In the genomic region with DNA sequence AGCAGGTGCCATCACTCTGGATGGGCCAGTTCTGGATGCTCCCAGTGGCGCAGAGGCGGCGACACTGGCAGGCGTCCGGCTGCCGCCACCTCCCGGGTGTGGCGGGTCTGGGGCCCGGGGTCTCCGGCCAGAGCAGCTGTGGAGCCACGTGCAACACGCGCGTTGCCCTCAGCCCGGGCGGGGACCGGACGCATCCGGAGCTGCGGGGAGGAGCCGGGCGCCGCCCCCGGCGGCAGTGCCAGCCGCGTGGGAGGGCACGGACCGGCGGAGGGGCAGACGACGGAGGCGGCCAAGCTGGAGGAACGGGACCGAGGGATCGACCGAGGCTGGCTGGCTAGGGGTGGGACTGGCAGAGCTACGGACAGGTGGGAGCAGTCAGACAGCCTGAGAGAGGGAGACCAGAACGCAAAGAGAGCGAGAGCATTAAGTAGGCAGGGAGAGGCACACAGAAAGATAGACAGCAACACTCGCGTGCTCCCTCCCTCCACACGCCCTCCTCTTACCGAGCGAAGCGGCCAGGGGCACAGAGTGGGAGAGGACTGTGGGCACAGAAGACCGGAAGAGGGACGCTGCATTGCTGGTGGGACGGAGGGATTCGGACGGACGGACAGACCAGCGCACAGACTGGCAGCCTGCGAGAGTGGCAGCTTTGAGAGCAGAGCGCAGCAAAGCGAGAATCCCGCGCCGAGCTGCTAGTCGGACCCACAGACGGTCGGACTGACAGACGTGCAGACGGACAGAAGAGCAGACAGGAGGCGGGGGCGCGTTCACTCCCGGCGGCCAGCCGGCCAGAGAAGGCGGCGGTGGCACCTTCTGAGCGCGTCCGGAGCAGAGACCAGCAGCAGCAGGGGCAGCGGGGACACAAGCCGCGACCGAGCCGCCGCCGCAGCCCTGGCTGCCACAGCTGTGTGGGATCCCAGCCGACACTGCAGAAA, we compare ENCODE assay signal across 8 cellular contexts. TPM values are rescaled to one million over a fixed set of nuclear protein-coding genes. Genes with fewer than 3 reads are reported as not detected.
DNase-seq lines count a peak whose midpoint lies in the region; ATAC-seq, FAIRE-seq and TF ChIP-seq lines count a peak whose summit lies in the region.

A gene (plus strand): TSS at position 275 of the 935 bp plus-strand sequence. CDS start 42,227 bp downstream, outside the sequence.

- H3K27ac ChIP-seq in MM.1S (ENCODE audit: low read length) (no peak within 1 kb of the TSS), mammary epithelial cell (ENCODE audit: insufficient read depth, low read depth, low read length) (no peak within 1 kb of the TSS), kidney (ENCODE audit: low read depth in 2 of 2, low read length in 2 of 2) (no peak within 1 kb of the TSS), adrenal gland (no peak within 1 kb of the TSS)

- H4K20me1 ChIP-seq in MM.1S (ENCODE audit: insufficient read depth, low read length) (no peaks in the 10 kb centered on the region), mammary epithelial cell (ENCODE audit: insufficient read depth, low read length) (no peaks in the 10 kb centered on the region)

- no peaks in the 10 kb centered on the region for H3K36me3 ChIP-seq in MM.1S (replicated peaks; ENCODE audit: insufficient read depth, low read length)
- H3K36me3 ChIP-seq in mammary epithelial cell (ENCODE audit: insufficient read depth, low read length) = no peaks in the 10 kb centered on the region
- H3K36me3 ChIP-seq in kidney (ENCODE audit: control insufficient read depth in 1 of 2, insufficient read depth in 2 of 2, low read length in 2 of 2) = no peaks in the 10 kb centered on the region
- no peaks in the 10 kb centered on the region for H3K36me3 ChIP-seq in adrenal gland (replicated peaks in 1 of 2)

- ATAC-seq in stimulated activated naive CD8-positive, alpha-beta T cell treated with anti-CD3 and anti-CD28 coated beads, Interleukin-15, Interleukin-2, amounts not matched to agents 100 U/mL and 50 U/mL, for 24 hours = peak; percentile 49

- no peaks in the 10 kb centered on the region for H3K79me2 ChIP-seq in MM.1S (ENCODE audit: low read length)
- no peaks in the 10 kb centered on the region for H3K79me2 ChIP-seq in mammary epithelial cell (ENCODE audit: insufficient read depth, low read length)

- FAIRE-seq in kidney (lab: Jason Lieb, UNC) = no peak

- TF ChIP-seq CTCF in MM.1S (IDR thresholded peaks at IDR 0.05; ENCODE audit: low read length) = no peak
- TF ChIP-seq CTCF in mammary epithelial cell (conservative IDR thresholded peaks at IDR 0.05 in 1 of 2, IDR thresholded peaks at IDR 0.05 in 1 of 2; ENCODE audit: extremely low read depth in 1 of 2, insufficient read depth in 1 of 2, low read depth in 1 of 2, low read length in 2 of 2) = no peak
- TF ChIP-seq CTCF in kidney (IDR thresholded peaks at IDR 0.05; ENCODE audit: borderline replicate concordance, extremely low read depth, insufficient read depth) = no peak
- no peak for TF ChIP-seq CTCF in adrenal gland (IDR thresholded peaks at IDR 0.05)

- DNase-seq in NOMO-1 (lab: John Stamatoyannopoulos, UW; ENCODE audit: unreplicated experiment in 2 of 2) (peak; percentile 17 to 32), NOMO-1 treated with dmso at 0.1 percent for 144 hours (lab: John Stamatoyannopoulos, UW; ENCODE audit: unreplicated experiment) (no peak), MM.1S (peak; percentile 17), mammary epithelial cell (no peak), kidney (peak; percentile 74), HK-2 (ENCODE audit: unreplicated experiment) (no peak), adrenal gland (no peak)
- peak; percentile 20 for DNase-seq in stimulated activated naive CD8-positive, alpha-beta T cell treated with anti-CD3 and anti-CD28 coated beads, Interleukin-15, Interleukin-2, amounts not matched to agents 100 U/mL and 50 U/mL, for 24 hours

- peak within 1 kb of the TSS; percentile 42 for H2AFZ ChIP-seq in MM.1S (ENCODE audit: low read length)
- H2AFZ ChIP-seq in mammary epithelial cell (ENCODE audit: low read depth, low read length) = peak within 1 kb of the TSS; percentile 76

- H3K4me2 ChIP-seq in MM.1S (ENCODE audit: low read depth, low read length) (peak within 1 kb of the TSS; percentile 60), mammary epithelial cell (ENCODE audit: insufficient read depth, low read depth, low read length) (peak within 1 kb of the TSS; percentile 86)

- TF ChIP-seq POLR2A in adrenal gland (IDR thresholded peaks at IDR 0.05) = no peak

- no peaks in the 10 kb centered on the region for H3K9me2 ChIP-seq in MM.1S (replicated peaks; ENCODE audit: insufficient read depth, low read length)

- no peaks in the 10 kb centered on the region for H3F3A ChIP-seq in MM.1S (ENCODE audit: insufficient read depth, low read length)

- BruUV-seq in mammary epithelial cell (replicated peaks; lab: Mats Ljungman, UMichigan) = no TSS peak

- H3K9me3 ChIP-seq in MM.1S (replicated peaks; ENCODE audit: insufficient read depth, low read length) (no peaks in the 10 kb centered on the region), mammary epithelial cell (replicated peaks; ENCODE audit: insufficient read depth, low read length) (no peaks in the 10 kb centered on the region), kidney (ENCODE audit: control insufficient read depth in 1 of 2, low read length in 2 of 2) (no peaks in the 10 kb centered on the region), adrenal gland (replicated peaks in 1 of 3) (no peaks in the 10 kb centered on the region)

- 13% methylated on average over 11 of the region's 83 CpGs for WGBS in mammary epithelial cell (ENCODE audit: low coverage, missing lambda C conversion rate)
- 1 to 4% (median 2%) methylated on average over 30 to 83 of the region's 83 CpGs for WGBS in adrenal gland, 4 donors

- H3K27me3 ChIP-seq in MM.1S (replicated peaks; ENCODE audit: insufficient read depth, low read length) (no peaks in the 10 kb centered on the region), mammary epithelial cell (ENCODE audit: insufficient read depth, low read length) (peaks cover 20% of the 10 kb centered on the region), adrenal gland (peaks cover 24% of the 10 kb centered on the region)

- no peaks in the 10 kb centered on the region for H3K4me1 ChIP-seq in MM.1S (ENCODE audit: low read length)
- peaks cover 9% of the 10 kb centered on the region for H3K4me1 ChIP-seq in mammary epithelial cell (ENCODE audit: insufficient read depth, low read length)
- peaks cover 3 to 5% of the 10 kb centered on the region in 2 donors for H3K4me1 ChIP-seq in kidney (ENCODE audit: control insufficient read depth in 1 of 2, insufficient read depth in 1 of 2, low read depth in 1 of 2, low read length in 2 of 2)
- peaks cover 0 to 6% of the 10 kb centered on the region in 2 donors for H3K4me1 ChIP-seq in adrenal gland (replicated peaks in 1 of 2)

- in situ Hi-C loops in mammary epithelial cell (cut with MboI; ENCODE audit: low sequenced_read_pairs in 2 of 2) = no loop called here

- intact Hi-C loops in mammary epithelial cell (cut with micrococcal nuclease) (no loop called here), kidney (cut with DNase I) (no loop called here), adrenal gland (cut with DNase I) (no loop called here)

- H3K4me3 ChIP-seq in MM.1S (ENCODE audit: low read length) (peak within 1 kb of the TSS; percentile 38; the same call in 1 of the 2 replicates), mammary epithelial cell (replicated peaks in 1 of 3; ENCODE audit: insufficient read depth in 1 of 3, low read depth in 2 of 3, low read length in 3 of 3) (peak within 1 kb of the TSS in 1 of 3 experiments; percentile 36), kidney (ENCODE audit: low read length in 2 of 2) (peak within 1 kb of the TSS; percentile 72 to 73), adrenal gland (no peak within 1 kb of the TSS)

- CTCF ChIA-PET in mammary epithelial cell (lab: Charles Lee; ENCODE audit: low non-redundant PET) = no interaction called here

- dilution Hi-C loops in mammary epithelial cell (cut with HindIII; ENCODE audit: low sequenced_read_pairs) = no loop called here

- no peak within 1 kb of the TSS for H3K9ac ChIP-seq in MM.1S (ENCODE audit: low read length)
- no peak within 1 kb of the TSS for H3K9ac ChIP-seq in mammary epithelial cell (ENCODE audit: insufficient read depth, low read length)
- H3K9ac ChIP-seq in kidney (ENCODE audit: low read length in 2 of 2) = peak within 1 kb of the TSS in 1 of 2 donors; percentile 47

RNA-seq across cellular contexts. Expression of the gene that starts here (rescaled TPM):
- total RNA-seq in mammary epithelial cell (not detected), kidney (0.44 TPM), adrenal gland (not detected)
- polyA plus RNA-seq in mammary epithelial cell (not detected), kidney (ENCODE audit: insufficient read depth, low read depth, low replicate concordance) (0.11 TPM), adrenal gland (under 1 TPM in 2 of 3 donors, not detected in 1; 0.32 to 0.79 TPM)
- polyA minus RNA-seq in mammary epithelial cell = not detected

Comparison
In these comparisons a context has a peak if more than half of its experiments do, and no peak if none do; other contexts are left out.
1. DNase-seq: peak in NOMO-1 (2 of 2), MM.1S (single experiment) and stimulated activated naive CD8-positive, alpha-beta T cell treated with anti-CD3 and anti-CD28 coated beads, Interleukin-15, Interleukin-2, amounts not matched to agents 100 U/mL and 50 U/mL, for 24 hours (single experiment); none in NOMO-1 treated with dmso at 0.1 percent for 144 hours (single experiment), mammary epithelial cell (single experiment), HK-2 (single experiment) and adrenal gland (0 of 7).
2. Peak in DNase-seq and H3K4me3 ChIP-seq in kidney; RNA of the gene not detected or under 1 TPM.